Comparison of ENCODE assay signal across 10 cellular contexts in genomic region chr2:189407944-189408209, GRCh38. TPM values are rescaled to one million over a fixed set of nuclear protein-coding genes. Genes with fewer than 3 reads are reported as not detected.
A peak's percentile ranks its signal among the peaks of the same experiment; 100 is the strongest.
DNase-seq lines count a peak whose midpoint lies in the region; ATAC-seq and TF ChIP-seq lines count a peak whose summit lies in the region.
"Had no signal": no experiment of that assay in that cellular context is flagged by ENCODE, and none has a peak within 500 bp of the region (broad histone marks: within the 10 kb centered on the region; RNA-seq: fewer than 3 reads in every experiment).

No MANE protein-coding gene starts in this region.

- DNase-seq in SK-N-SH = peak; percentile 10
- DNase-seq in fibroblast of lung (ENCODE audit: low read depth in 2 of 2) = no peak
- DNase-seq in sigmoid colon = no peak
- no peak for DNase-seq in GDM1 (lab: John Stamatoyannopoulos, UW)
- no peak for DNase-seq in NCI-H2081 treated with DMSO at 0.1 percent for 48 hours (lab: John Stamatoyannopoulos, UW)
- no peak for DNase-seq in SKM-1 treated with dmso at 0.1 percent for 144 hours (lab: John Stamatoyannopoulos, UW; ENCODE audit: unreplicated experiment)
- no peak for DNase-seq in A172 (ENCODE audit: low spot score)
- DNase-seq: NCI-H1048 had no signal

- POLR2A ChIA-PET in SK-N-SH (lab: Yijun Ruan, JAX) = no interaction called here

- H4K20me1 ChIP-seq in SK-N-SH (ENCODE audit: insufficient read depth) (no peaks in the 10 kb centered on the region), fibroblast of lung (ENCODE audit: control insufficient read depth, extremely low read depth, insufficient read depth, low read length) (no peaks in the 10 kb centered on the region)

- H3K36me3 ChIP-seq in SK-N-SH (replicated peaks in 1 of 2; ENCODE audit: control insufficient read depth in 1 of 2, insufficient read depth in 2 of 2, low read length in 1 of 2) (no peaks in the 10 kb centered on the region), fibroblast of lung (ENCODE audit: control insufficient read depth, insufficient read depth, low read length) (no peaks in the 10 kb centered on the region), sigmoid colon (no peaks in the 10 kb centered on the region)

- no peaks in the 10 kb centered on the region for H3K79me2 ChIP-seq in SK-N-SH (ENCODE audit: insufficient read depth)
- no peaks in the 10 kb centered on the region for H3K79me2 ChIP-seq in fibroblast of lung (ENCODE audit: control insufficient read depth, insufficient read depth, low read length)

- TF ChIP-seq POLR2A in sigmoid colon (IDR thresholded peaks at IDR 0.05) = no peak

- no peak overlapping the region; the same call in 1 of the 2 replicates for H2AFZ ChIP-seq in SK-N-SH (ENCODE audit: low read depth)
- peak overlapping the region; percentile 13 for H2AFZ ChIP-seq in fibroblast of lung (ENCODE audit: low read length)

- CTCF ChIA-PET in SK-N-SH (lab: Yijun Ruan, JAX) = interaction anchor here (1.4 to 3.1 kb wide), 6 partner anchors 120 to 1908 kb away, joined by 3 to 12 read pairs (median 7); no protein-coding TSS in a partner anchor

- peak overlapping the region; percentile 91 for H3K9ac ChIP-seq in SK-N-SH
- no peak overlapping the region for H3K9ac ChIP-seq in fibroblast of lung (ENCODE audit: insufficient read depth, low read length)

- H3K4me1 ChIP-seq in SK-N-SH (ENCODE audit: control insufficient read depth in 1 of 2, insufficient read depth in 2 of 2, low read depth in 1 of 2, low read length in 1 of 2) = peaks cover 21 to 40% of the 10 kb centered on the region in 2 experiments; a peak in 3 of 4 replicates
- H3K4me1 ChIP-seq in fibroblast of lung (ENCODE audit: control insufficient read depth, extremely low read depth, insufficient read depth, low read length) = peaks cover 6% of the 10 kb centered on the region
- peaks cover 0 to 72% (median 50%) of the 10 kb centered on the region in 4 donors for H3K4me1 ChIP-seq in sigmoid colon

- TF ChIP-seq RAD21 in SK-N-SH (IDR thresholded peaks at IDR 0.05; ENCODE audit: low read length) = no peak

- H3K4me2 ChIP-seq in SK-N-SH = peak overlapping the region; percentile 77
- H3K4me2 ChIP-seq in fibroblast of lung (ENCODE audit: extremely low read depth, insufficient read depth, low read length) = peak overlapping the region; percentile 64

- no peak for TF ChIP-seq EP300 in SK-N-SH (IDR thresholded peaks at IDR 0.05; ENCODE audit: borderline replicate concordance in 1 of 2, low read depth in 1 of 2, low read length in 1 of 2)
- no peak for TF ChIP-seq EP300 in sigmoid colon (IDR thresholded peaks at IDR 0.05)

- intact Hi-C loops in sigmoid colon (cut with DNase I) = loop anchor here (5.0 to 10.0 kb wide), 2 partner anchors 71 to 623 kb away; no protein-coding TSS in a partner anchor

- H3K9me2 ChIP-seq in SK-N-SH = no peaks in the 10 kb centered on the region

- no peaks in the 10 kb centered on the region for H3K27me3 ChIP-seq in SK-N-SH (ENCODE audit: insufficient read depth)
- H3K27me3 ChIP-seq in fibroblast of lung (ENCODE audit: control insufficient read depth, insufficient read depth, low read length) = no peaks in the 10 kb centered on the region
- H3K27me3 ChIP-seq in sigmoid colon = no peaks in the 10 kb centered on the region

- 4% methylated on average over 1 of the region's 1 CpG for WGBS in SK-N-SH (ENCODE audit: low lambda C conversion rate)
- 16 to 30% methylated on average over 1 of the region's 1 CpG for WGBS in sigmoid colon, 2 donors

- H3F3A ChIP-seq in SK-N-SH (replicated peaks; ENCODE audit: insufficient read depth) = peaks cover 73% of the 10 kb centered on the region

- no peaks in the 10 kb centered on the region for H3K9me3 ChIP-seq in SK-N-SH
- H3K9me3 ChIP-seq in fibroblast of lung (ENCODE audit: control insufficient read depth, insufficient read depth, low read depth, low read length) = no peaks in the 10 kb centered on the region
- H3K9me3 ChIP-seq in sigmoid colon = no peaks in the 10 kb centered on the region

- H3K27ac ChIP-seq in SK-N-SH (ENCODE audit: low read depth in 2 of 2, low read length in 1 of 2) (peak overlapping the region; percentile 99 to 100), fibroblast of lung (ENCODE audit: insufficient read depth, low read length) (peak overlapping the region; percentile 58), sigmoid colon (peak overlapping the region; percentile 60 to 84 (median 72))

- peak; percentile 38 for ATAC-seq in GM18867 (IDR thresholded peaks at IDR 0.05; ENCODE audit: unreplicated experiment)

- H3K4me3 ChIP-seq in SK-N-SH (ENCODE audit: low read depth in 2 of 2, low read length in 1 of 2) = peak overlapping the region; percentile 21 to 45; a peak in 3 of 4 replicates
- H3K4me3 ChIP-seq in fibroblast of lung (replicated peaks in 1 of 4; ENCODE audit: control extremely low read depth in 1 of 4, insufficient read depth in 1 of 4, low read depth in 3 of 4, low read length in 4 of 4) = peak overlapping the region in 1 of 4 experiments; percentile 36
- peak overlapping the region in 2 of 4 donors; percentile 10 to 14 for H3K4me3 ChIP-seq in sigmoid colon
- H3K4me3 ChIP-seq: lung had no signal

- no peak for TF ChIP-seq CTCF in SK-N-SH (IDR thresholded peaks at IDR 0.05)
- no peak for TF ChIP-seq CTCF in fibroblast of lung (conservative IDR thresholded peaks at IDR 0.05 in 1 of 2, IDR thresholded peaks at IDR 0.05 in 1 of 2; ENCODE audit: low read depth in 1 of 2, low read length in 2 of 2)
- TF ChIP-seq CTCF in sigmoid colon (IDR thresholded peaks at IDR 0.05) = no peak

TF ChIP-seq in SK-N-SH, 30 proteins besides CTCF, POLR2A, EP300 and RAD21:
- TF ChIP-seq EZH2phosphoT487 (IDR thresholded peaks at IDR 0.05; ENCODE audit: borderline replicate concordance, low read depth) = no peak
- no peak for TF ChIP-seq NFIC (IDR thresholded peaks at IDR 0.05; ENCODE audit: borderline replicate concordance)
- TF ChIP-seq TAF1 (IDR thresholded peaks at IDR 0.05; ENCODE audit: borderline replicate concordance, low read depth, low read length) = no peak
- no peak for TF ChIP-seq GABPA (IDR thresholded peaks at IDR 0.05; ENCODE audit: low read depth)
TF ChIP-seq in SK-N-SH: peak in this region for 0.

RNA-seq across cellular contexts. Expression of gene WDR75, which starts 33.4 kb away (rescaled TPM):
- polyA plus RNA-seq in SK-N-SH (2012; rRNA removed) (25.6 and 37.4 TPM in 2 replicates), fibroblast of lung (33.9 and 36.4 TPM in 2 replicates), sigmoid colon (10 to 100 TPM in 1 of 3 donors, 1 to 10 TPM in 2; 7.6 to 18.4 (median 9.6) TPM)
- 31.5 and 35.6 TPM in 2 replicates for polyA plus RNA-seq in SK-N-SH (2012; cell fraction: cytosol; rRNA removed)
- 40.2 and 84.1 TPM in 2 replicates for polyA plus RNA-seq in SK-N-SH (2012; cell fraction: nucleus; rRNA removed)
- total RNA-seq in fibroblast of lung (46.0 and 54.0 TPM in 2 replicates), sigmoid colon (10 to 100 TPM; 25.8 to 43.5 (median 32.4) TPM)
- 22.9 and 30.8 TPM in 2 replicates for polyA plus RNA-seq in fibroblast of lung (2012)
- 29.1 and 35.0 TPM in 2 replicates for polyA minus RNA-seq in fibroblast of lung (ENCODE audit: low replicate concordance)
- total RNA-seq in A172 (2014; rRNA removed; shearing (Covaris generic)) = 63.3 and 79.0 TPM in 2 replicates
